ENCODE assay signal across 13 cellular contexts in genomic region chr2:223860809-223861738, GRCh38. TPM values are rescaled to one million over a fixed set of nuclear protein-coding genes. Genes with fewer than 3 reads are reported as not detected.
A peak's percentile ranks its signal among the peaks of the same experiment; 100 is the strongest.
DNase-seq lines count a peak whose midpoint lies in the region; ATAC-seq and TF ChIP-seq lines count a peak whose summit lies in the region.
"Had no signal": no experiment of that assay in that cellular context is flagged by ENCODE, and none has a peak within 500 bp of the region (broad histone marks: within the 10 kb centered on the region; RNA-seq: fewer than 3 reads in every experiment).

No MANE protein-coding gene starts in this region.

- peaks cover 6% of the 10 kb centered on the region for H3K36me3 Mint-ChIP-seq in osteocyte (ENCODE audit: unreplicated experiment)
- H3K36me3 Mint-ChIP-seq in naive thymus-derived CD8-positive, alpha-beta T cell: no peaks in the 10 kb centered on the region

- no peak overlapping the region for H3K4me3 Mint-ChIP-seq in osteocyte (ENCODE audit: unreplicated experiment)
- H3K4me3 Mint-ChIP-seq in naive thymus-derived CD8-positive, alpha-beta T cell: no peak overlapping the region

- no peaks in the 10 kb centered on the region for H3K27me3 Mint-ChIP-seq in osteocyte (ENCODE audit: unreplicated experiment)
- no peaks in the 10 kb centered on the region for H3K27me3 Mint-ChIP-seq in naive thymus-derived CD8-positive, alpha-beta T cell

- peak overlapping the region; percentile 67 for H3K27ac Mint-ChIP-seq in osteocyte (ENCODE audit: unreplicated experiment)
- H3K27ac Mint-ChIP-seq in naive thymus-derived CD8-positive, alpha-beta T cell: peak overlapping the region in 1 of 10 donors; percentile 67

- DNase-seq in GM03348 (ENCODE audit: low spot score) (peak; percentile 74), RWPE1 (ENCODE audit: low spot score) (peak; percentile 89), fibroblast of gingiva (ENCODE audit: low read depth) (peak; percentile 37), osteocyte (ENCODE audit: extremely low spot score, unreplicated experiment) (no peak), posterior cingulate gyrus (no peak), NCI-H446 (lab: John Stamatoyannopoulos, UW) (no peak), DMS79 (lab: John Stamatoyannopoulos, UW) (no peak)
- no peak for DNase-seq in naive thymus-derived CD8-positive, alpha-beta T cell
- DNase-seq: effector memory CD4-positive, alpha-beta T cell; NCI-H1694; stimulated activated CD4-positive, alpha-beta T cell treated with anti-CD3 and anti-CD28 coated beads, Interleukin-2, amount 100 ng/mL, for 48 hours had no signal

- H3K4me1 Mint-ChIP-seq in osteocyte (ENCODE audit: unreplicated experiment): peaks cover 16% of the 10 kb centered on the region
- H3K4me1 Mint-ChIP-seq in naive thymus-derived CD8-positive, alpha-beta T cell: peaks cover 12 to 17% (median 16%) of the 10 kb centered on the region in 4 donors

- POLR2A ChIA-PET in RWPE1 (lab: Yijun Ruan, JAX; ENCODE audit: low non-redundant PET): no interaction called here
- POLR2A ChIA-PET in naive thymus-derived CD8-positive, alpha-beta T cell (lab: Charles Lee): no interaction called here

- ATAC-seq in naive thymus-derived CD8-positive, alpha-beta T cell: no peak

- no peaks in the 10 kb centered on the region for H3K9me3 Mint-ChIP-seq in osteocyte (ENCODE audit: unreplicated experiment)
- H3K9me3 Mint-ChIP-seq in naive thymus-derived CD8-positive, alpha-beta T cell: no peaks in the 10 kb centered on the region

- peak; percentile 25; the same call in 1 of the 2 replicates for TF ChIP-seq CTCF in RWPE1 (conservative IDR thresholded peaks at IDR 0.05; ENCODE audit: low read depth)
- TF ChIP-seq CTCF in osteocyte (IDR thresholded peaks at IDR 0.05): no peak

- intact Hi-C loops in posterior cingulate gyrus (cut with DNase I): no loop called here

- H3K27ac ChIP-seq in RWPE1: peak overlapping the region; percentile 94
- H3K27ac ChIP-seq: SK-N-MC, vagina had no signal

- CTCF ChIA-PET in RWPE1 (lab: Yijun Ruan, JAX): interaction anchor here (0.6 to 1.4 kb wide), 5 partner anchors 22 to 481 kb away, joined by 3 to 5 read pairs (median 3); no protein-coding TSS in a partner anchor

RNA-seq across cellular contexts. Expression of gene AP1S3, which starts 23.7 kb away (rescaled TPM):
- 3.1 and 3.5 TPM in 2 replicates for total RNA-seq in osteocyte
- 1 to 10 TPM; 2.1 to 2.5 TPM for total RNA-seq in naive thymus-derived CD8-positive, alpha-beta T cell
- polyA plus RNA-seq in naive thymus-derived CD8-positive, alpha-beta T cell: 1 to 10 TPM; 1.3 to 1.7 (median 1.6) TPM

Comparison
In these comparisons a context has a peak if more than half of its experiments do, and no peak if none do; other contexts are left out.
1. DNase-seq: peak in GM03348 (single experiment), RWPE1 (single experiment) and fibroblast of gingiva (single experiment); none in osteocyte (single experiment), naive thymus-derived CD8-positive, alpha-beta T cell (0 of 10), posterior cingulate gyrus (0 of 10), NCI-H446 (0 of 2) and DMS79 (single experiment).